22 cellular contexts compared by ENCODE assay signal in genomic region chr14:38040411-38040810, GRCh38.
"Had no signal": no experiment of that assay in that cellular context is flagged by ENCODE, and none has a peak within 500 bp of the region (broad histone marks: within the 10 kb centered on the region; RNA-seq: fewer than 3 reads in every experiment).

No MANE protein-coding gene starts in this region.

- H3K4me1 ChIP-seq: gastrocnemius medialis, left lung, prostate gland, right atrium auricular region, sigmoid colon, stomach, thyroid gland had no signal

- H3K36me3 ChIP-seq: gastrocnemius medialis, left lung, prostate gland, right atrium auricular region, sigmoid colon, stomach, thyroid gland had no signal

- H3K9me3 ChIP-seq: gastrocnemius medialis, left lung, prostate gland, right atrium auricular region, sigmoid colon, stomach, thyroid gland had no signal

- ATAC-seq: effector memory CD8-positive, alpha-beta T cell; gastrocnemius medialis; left lung; naive thymus-derived CD4-positive, alpha-beta T cell; stimulated activated effector memory CD8-positive, alpha-beta T cell treated with anti-CD3 and anti-CD28 coated beads, Interleukin-12 subunit alpha, Interleukin-12 subunit beta, amount 100 ng/mL, for 72 hours had no signal

- FAIRE-seq: endometrium, kidney had no signal

- H3K27ac ChIP-seq: gastrocnemius medialis, hepatocyte, left lung, prostate gland, right atrium auricular region, sigmoid colon, stomach, thyroid gland had no signal

- H3K4me3 ChIP-seq: gastrocnemius medialis, hepatocyte, left lung, prostate gland, right atrium auricular region, sigmoid colon, stomach, thyroid gland had no signal

- H2AFZ ChIP-seq: hepatocyte had no signal

- H3K4me2 ChIP-seq: hepatocyte had no signal

- H3K27me3 ChIP-seq: gastrocnemius medialis, hepatocyte, left lung, right atrium auricular region, sigmoid colon, stomach, thyroid gland had no signal

- DNase-seq: cortex of kidney; effector memory CD8-positive, alpha-beta T cell; foreskin fibroblast; gastrocnemius medialis; head of caudate nucleus; kidney; left lung; mesendoderm; midbrain; naive thymus-derived CD4-positive, alpha-beta T cell; nucleus accumbens; sigmoid colon; stimulated activated CD4-positive, alpha-beta T cell treated with anti-CD3 and anti-CD28 coated beads, Interleukin-2, amount 100 ng/mL, for 24 hours; stimulated activated CD4-positive, alpha-beta T cell treated with anti-CD3 and anti-CD28 coated beads, Interleukin-4, amount 100 ng/mL, for 24 hours; stimulated activated naive CD4-positive, alpha-beta T cell treated with Interleukin-2 at 50 U/mL for 16 hours; stomach; thyroid gland had no signal

- H3K79me2 ChIP-seq: hepatocyte had no signal
